Comparison of ENCODE assay signal across 18 cellular contexts in the genomic region with DNA sequence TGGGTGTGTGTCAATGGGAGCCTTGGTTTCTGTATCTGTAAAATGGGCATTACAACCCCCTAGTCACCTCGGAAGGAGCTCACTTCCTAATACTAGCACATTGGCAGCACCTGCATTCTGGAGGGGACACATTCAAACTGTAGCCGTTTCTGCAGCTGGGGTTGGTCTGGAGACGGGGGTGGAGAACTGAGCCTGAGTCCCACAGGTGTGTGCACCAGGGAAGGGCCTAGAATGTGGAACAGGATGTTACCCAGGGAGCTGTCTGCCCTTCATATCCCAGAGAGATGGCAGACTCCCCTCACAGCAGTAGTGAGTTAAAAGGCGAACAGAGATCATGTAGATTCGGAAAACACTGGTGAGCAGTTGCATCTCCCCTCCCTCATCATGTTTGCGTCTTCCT.
"Had no signal": no experiment of that assay in that cellular context is flagged by ENCODE, and none has a peak within 500 bp of the region (broad histone marks: within the 10 kb centered on the region; RNA-seq: fewer than 3 reads in every experiment).

No MANE protein-coding gene starts in this region.

- H3K27me3 ChIP-seq: MG63 had no signal

- H3K4me3 ChIP-seq: MG63 had no signal

- H3K9ac ChIP-seq: SK-N-SH had no signal

- H3K36me3 ChIP-seq: MG63 had no signal

- DNase-seq: Karpas-422, KG1, MG63, NCI-H1092, NCI-H1105 treated with DMSO at 0.1 percent for 48 hours, NCI-H1417 treated with DMSO at 0.1 percent for 48 hours, NCI-H146, NCI-H1694 treated with DMSO at 0.1 percent for 48 hours, NCI-H1930, NCI-H2081, NCI-H2107, NCI-H2227 treated with DMSO at 0.1 percent for 48 hours, NCI-H524, NCI-H526 treated with DMSO at 0.1 percent for 48 hours, NCI-H748 treated with DMSO at 0.1 percent for 48 hours, RPMI8226, SHP77, SK-N-SH had no signal

- H3K4me2 ChIP-seq: SK-N-SH had no signal

- H3K9me3 ChIP-seq: MG63, SK-N-SH had no signal
